ENCODE assay signal across 1 cellular context in genomic region chr19:15240539-15240938, GRCh38.
TF ChIP-seq lines count a peak whose summit lies in the region.

No MANE protein-coding gene starts in this region.

TF ChIP-seq in H1, 55 proteins besides CTCF, POLR2A, EP300 and RAD21 (continued from another document):
- TF ChIP-seq RNF2 (IDR thresholded peaks at IDR 0.05; ENCODE audit: borderline replicate concordance, low read depth, low read length, missing control alignments, poor library complexity, severe bottlenecking) (no peak), CHD7 (IDR thresholded peaks at IDR 0.05; ENCODE audit: insufficient replicate concordance, low read length) (no peak), SP4 (IDR thresholded peaks at IDR 0.05; ENCODE audit: low read length) (no peak), SIN3A (conservative IDR thresholded peaks at IDR 0.05 in 1 of 2, IDR thresholded peaks at IDR 0.05 in 1 of 2; ENCODE audit: low read depth in 1 of 2, low read length in 2 of 2) (no peak), TAF1 (IDR thresholded peaks at IDR 0.05; ENCODE audit: low read depth, low read length) (no peak), SAP30 (IDR thresholded peaks at IDR 0.05; ENCODE audit: insufficient read depth, insufficient replicate concordance, low read length) (no peak), BACH1 (IDR thresholded peaks at IDR 0.05; ENCODE audit: low read length) (no peak), ASH2L (IDR thresholded peaks at IDR 0.05; ENCODE audit: low read length) (no peak), SIRT6 (IDR thresholded peaks at IDR 0.05; ENCODE audit: low read length) (no peak), MAFK (IDR thresholded peaks at IDR 0.05; ENCODE audit: low read depth, low read length) (no peak), CBX5 (IDR thresholded peaks at IDR 0.05; ENCODE audit: low read depth, low read length) (no peak), EGR1 (IDR thresholded peaks at IDR 0.05; ENCODE audit: borderline replicate concordance, low read depth, low read length) (no peak), RFX5 (IDR thresholded peaks at IDR 0.05; ENCODE audit: borderline replicate concordance, low read depth, low read length) (no peak), KDM5A (IDR thresholded peaks at IDR 0.05; ENCODE audit: low read length) (no peak), ATF3 (IDR thresholded peaks at IDR 0.05; ENCODE audit: insufficient read depth, low read depth, low read length) (no peak)
TF ChIP-seq in H1: peak in this region for 0.
